ENCODE assay signal across 11 cellular contexts in genomic region chr20:10665791-10666190, GRCh38. TPM values are rescaled to one million over a fixed set of nuclear protein-coding genes. Genes with fewer than 3 reads are reported as not detected.
DNase-seq lines count a peak whose midpoint lies in the region; ATAC-seq and TF ChIP-seq lines count a peak whose summit lies in the region.
"Had no signal": no experiment of that assay in that cellular context is flagged by ENCODE, and none has a peak within 500 bp of the region (broad histone marks: within the 10 kb centered on the region; RNA-seq: fewer than 3 reads in every experiment).

No MANE protein-coding gene starts in this region.

- H3K27ac Mint-ChIP-seq in nephron (peak overlapping the region; percentile 37 to 81 (median 74)), type B pancreatic cell (peak overlapping the region; percentile 70)
- H3K27ac Mint-ChIP-seq in naive thymus-derived CD8-positive, alpha-beta T cell: no peak overlapping the region
- H3K27ac Mint-ChIP-seq in activated T-cell treated with anti-CD3 and anti-CD28 coated beads, Interleukin-2, amount 50 U/mL, for 72 hours: no peak overlapping the region

- TF ChIP-seq CTCF in fibroblast of the aortic adventitia (IDR thresholded peaks at IDR 0.05; ENCODE audit: insufficient read depth, low read length) (no peak), nephron (IDR thresholded peaks at IDR 0.05; ENCODE audit: unreplicated experiment in 3 of 3) (no peak), type B pancreatic cell (conservative IDR thresholded peaks at IDR 0.05) (no peak)

- no peaks in the 10 kb centered on the region for H3K27me3 Mint-ChIP-seq in nephron (ENCODE audit: low read depth)
- no peaks in the 10 kb centered on the region for H3K27me3 Mint-ChIP-seq in type B pancreatic cell
- peaks cover 26 to 58% (median 33%) of the 10 kb centered on the region in 5 donors for H3K27me3 Mint-ChIP-seq in naive thymus-derived CD8-positive, alpha-beta T cell
- H3K27me3 Mint-ChIP-seq in activated T-cell treated with anti-CD3 and anti-CD28 coated beads, Interleukin-2, amount 50 U/mL, for 72 hours (ENCODE audit: low read depth): peaks cover 63% of the 10 kb centered on the region

- peaks cover 84% of the 10 kb centered on the region for H3K36me3 Mint-ChIP-seq in nephron (ENCODE audit: low read depth)
- H3K36me3 Mint-ChIP-seq in type B pancreatic cell: peaks cover 64% of the 10 kb centered on the region
- no peaks in the 10 kb centered on the region for H3K36me3 Mint-ChIP-seq in naive thymus-derived CD8-positive, alpha-beta T cell
- peaks cover 0 to 1% of the 10 kb centered on the region in 2 donors for H3K36me3 Mint-ChIP-seq in activated T-cell treated with anti-CD3 and anti-CD28 coated beads, Interleukin-2, amount 50 U/mL, for 72 hours (ENCODE audit: insufficient read depth in 2 of 2)

- peak; percentile 40 for DNase-seq in astrocyte of the hippocampus (ENCODE audit: low read depth, low spot score)
- peak; percentile 68 for DNase-seq in fibroblast of the aortic adventitia (ENCODE audit: low read depth)
- DNase-seq in type B pancreatic cell (ENCODE audit: extremely low spot score, unreplicated experiment): no peak
- no peak for DNase-seq in naive thymus-derived CD8-positive, alpha-beta T cell
- no peak for DNase-seq in NK-92 treated with Interleukin-12 subunit alpha and Interleukin-12 subunit beta, amount 100 ng/mL, for 24 hours (lab: John Stamatoyannopoulos, UW)
- no peak for DNase-seq in HPDE6-E6E7 (ENCODE audit: extremely low spot score)
- DNase-seq in activated T-cell treated with anti-CD3 and anti-CD28 coated beads, Interleukin-2, amount 50 U/mL, for 72 hours: no peak
- DNase-seq: activated CD8-positive, alpha-beta memory T cell treated with anti-CD3 and anti-CD28 coated beads, Interleukin-2, amount 50 U/mL, for 4 hours; COR-L47; stimulated activated naive CD4-positive, alpha-beta T cell treated with Interleukin-2 at 50 U/mL for 16 hours had no signal

- H3K4me3 ChIP-seq in fibroblast of the aortic adventitia (ENCODE audit: low read depth, low read length): no peak overlapping the region

- no peak for ATAC-seq in naive thymus-derived CD8-positive, alpha-beta T cell
- ATAC-seq in activated T-cell treated with anti-CD3 and anti-CD28 coated beads, Interleukin-2, amount 50 U/mL, for 72 hours (replicated peaks in 1 of 2): no peak

- H3K4me3 Mint-ChIP-seq in nephron: peak overlapping the region; percentile 21 to 56 (median 25)
- peak overlapping the region; percentile 71 for H3K4me3 Mint-ChIP-seq in type B pancreatic cell
- no peak overlapping the region for H3K4me3 Mint-ChIP-seq in naive thymus-derived CD8-positive, alpha-beta T cell
- no peak overlapping the region for H3K4me3 Mint-ChIP-seq in activated T-cell treated with anti-CD3 and anti-CD28 coated beads, Interleukin-2, amount 50 U/mL, for 72 hours

- H3K4me1 Mint-ChIP-seq in nephron (peaks cover 74% of the 10 kb centered on the region), type B pancreatic cell (ENCODE audit: unreplicated experiment) (peaks cover 60% of the 10 kb centered on the region)
- peaks cover 0 to 5% (median 1%) of the 10 kb centered on the region in 4 donors for H3K4me1 Mint-ChIP-seq in naive thymus-derived CD8-positive, alpha-beta T cell
- H3K4me1 Mint-ChIP-seq in activated T-cell treated with anti-CD3 and anti-CD28 coated beads, Interleukin-2, amount 50 U/mL, for 72 hours (ENCODE audit: low read depth): peaks cover 6% of the 10 kb centered on the region

- H3K9me3 Mint-ChIP-seq in nephron (no peaks in the 10 kb centered on the region), type B pancreatic cell (no peaks in the 10 kb centered on the region)
- no peaks in the 10 kb centered on the region for H3K9me3 Mint-ChIP-seq in naive thymus-derived CD8-positive, alpha-beta T cell
- H3K9me3 Mint-ChIP-seq in activated T-cell treated with anti-CD3 and anti-CD28 coated beads, Interleukin-2, amount 50 U/mL, for 72 hours: no peaks in the 10 kb centered on the region

- POLR2A ChIA-PET in naive thymus-derived CD8-positive, alpha-beta T cell (lab: Charles Lee): no interaction called here

RNA-seq across cellular contexts. Expression of gene JAG1, which starts 8.0 kb away (rescaled TPM):
- total RNA-seq in fibroblast of the aortic adventitia (ENCODE audit: low replicate concordance): 39.2 and 46.7 TPM in 2 replicates
- total RNA-seq in type B pancreatic cell (ENCODE audit: low replicate concordance): 31.9 and 58.4 TPM in 2 replicates
- under 1 TPM in 1 of 2 experiments, not detected in 1; 0.18 TPM for total RNA-seq in naive thymus-derived CD8-positive, alpha-beta T cell
- polyA plus RNA-seq in naive thymus-derived CD8-positive, alpha-beta T cell: under 1 TPM in 2 of 3 donors, not detected in 1; 0.05 to 0.06 TPM
- 1 to 10 TPM; 1.0 to 1.2 TPM for total RNA-seq in activated T-cell treated with anti-CD3 and anti-CD28 coated beads, Interleukin-2, amount 50 U/mL, for 72 hours

Comparison
In these comparisons a context has a peak if more than half of its experiments do, and no peak if none do; other contexts are left out.
1. DNase-seq: peak in astrocyte of the hippocampus (single experiment) and fibroblast of the aortic adventitia (single experiment); none in type B pancreatic cell (single experiment), naive thymus-derived CD8-positive, alpha-beta T cell (0 of 10), NK-92 treated with Interleukin-12 subunit alpha and Interleukin-12 subunit beta, amount 100 ng/mL, for 24 hours (single experiment), HPDE6-E6E7 (single experiment) and activated T-cell treated with anti-CD3 and anti-CD28 coated beads, Interleukin-2, amount 50 U/mL, for 72 hours (0 of 2).
2. H3K27ac Mint-ChIP-seq: peak in nephron (3 of 3) and type B pancreatic cell (single experiment); none in naive thymus-derived CD8-positive, alpha-beta T cell (0 of 10) and activated T-cell treated with anti-CD3 and anti-CD28 coated beads, Interleukin-2, amount 50 U/mL, for 72 hours (single experiment).
3. H3K4me3 Mint-ChIP-seq: peak in nephron (3 of 3) and type B pancreatic cell (single experiment); none in naive thymus-derived CD8-positive, alpha-beta T cell (0 of 10) and activated T-cell treated with anti-CD3 and anti-CD28 coated beads, Interleukin-2, amount 50 U/mL, for 72 hours (0 of 2).
4. RNA of gene JAG1, which starts 8.0 kb away (total RNA-seq): 31.9 to 58.4 TPM in type B pancreatic cell and 39.2 to 46.7 TPM in fibroblast of the aortic adventitia; 1.0 to 1.2 TPM in activated T-cell treated with anti-CD3 and anti-CD28 coated beads, Interleukin-2, amount 50 U/mL, for 72 hours and 0.18 TPM in naive thymus-derived CD8-positive, alpha-beta T cell; every median in the first group is over 10 times any median in the second.